9 cellular contexts compared by ENCODE assay signal in the genomic region with DNA sequence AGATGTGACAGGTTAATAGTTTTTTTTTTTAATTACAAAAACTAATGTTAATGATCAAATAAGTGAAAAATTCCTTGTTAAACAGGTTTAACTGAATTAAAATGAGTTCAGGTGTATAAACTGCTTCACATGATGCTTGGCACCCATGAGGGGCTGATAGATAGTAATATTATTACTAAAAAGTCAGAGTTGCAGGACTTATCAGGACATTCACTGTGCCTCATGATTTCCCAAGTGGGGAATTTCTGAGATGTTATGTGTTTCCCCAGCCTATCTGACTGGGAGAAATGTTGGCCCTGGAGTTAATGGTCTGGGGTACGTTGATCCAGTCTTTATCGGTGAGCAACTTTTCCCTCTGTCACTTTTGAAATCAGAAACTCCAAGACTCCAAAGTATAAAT.
"Had no signal": no experiment of that assay in that cellular context is flagged by ENCODE, and none has a peak within 500 bp of the region (broad histone marks: within the 10 kb centered on the region; RNA-seq: fewer than 3 reads in every experiment).

No MANE protein-coding gene starts in this region.

- H3K27ac ChIP-seq: GM23248, HL-60 had no signal

- H3K27me3 Mint-ChIP-seq: IgD-negative memory B cell had no signal

- H3K9me3 Mint-ChIP-seq: IgD-negative memory B cell had no signal

- H3K9me3 ChIP-seq: HAP-1 had no signal

- H2AFZ ChIP-seq: GM23248 had no signal

- H3K4me3 ChIP-seq: GM23248, HAP-1 had no signal

- H3K4me1 ChIP-seq: HAP-1 had no signal

- H3K4me3 Mint-ChIP-seq: IgD-negative memory B cell had no signal

- H3K36me3 Mint-ChIP-seq: IgD-negative memory B cell had no signal

- H3K36me3 ChIP-seq: HAP-1 had no signal

- DNase-seq: GM23248, GOT3, H7, KG1 had no signal

- ATAC-seq: HCT116, HepG2 had no signal
